ENCODE assay signal across 27 cellular contexts in the genomic region with DNA sequence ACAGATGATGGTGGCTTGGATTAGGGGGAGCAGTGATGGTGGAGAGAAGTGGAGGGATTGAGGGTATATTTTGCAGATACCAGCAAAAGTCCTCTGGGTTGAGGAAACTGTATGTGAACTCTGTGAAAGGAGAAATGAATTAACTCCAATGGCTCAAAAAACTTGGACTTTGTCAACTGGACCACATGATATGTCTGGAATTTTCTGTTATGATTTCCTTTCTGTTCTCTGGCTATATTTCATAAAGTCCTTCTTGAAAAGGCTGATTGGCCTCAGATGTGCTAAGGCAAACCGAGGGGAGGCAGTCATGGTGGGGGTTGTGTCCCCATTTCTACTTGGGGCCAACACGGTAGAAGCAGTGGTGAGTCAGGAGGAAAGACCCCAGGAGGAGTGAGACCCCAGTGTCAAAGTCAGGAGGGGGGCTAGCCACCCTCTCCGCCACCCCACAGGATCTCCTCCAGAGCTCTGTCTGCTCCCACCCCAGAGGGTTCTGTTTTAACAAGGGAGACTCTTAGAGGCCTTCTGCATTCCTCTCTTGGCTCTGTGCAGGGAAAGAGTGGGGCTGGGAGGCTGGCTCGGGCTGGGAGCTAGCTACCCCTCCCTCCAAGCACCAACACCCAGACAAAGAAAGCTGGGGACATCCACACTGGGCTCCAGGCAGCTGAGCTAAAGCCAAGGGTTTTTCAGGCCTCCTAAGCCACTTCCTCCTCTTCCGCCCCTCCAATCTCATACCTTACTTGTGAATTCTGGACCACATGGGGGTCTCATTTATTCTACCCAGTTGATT. TPM values are rescaled to one million over a fixed set of nuclear protein-coding genes. Genes with fewer than 3 reads are reported as not detected.
DNase-seq lines count a peak whose midpoint lies in the region; ATAC-seq and TF ChIP-seq lines count a peak whose summit lies in the region.
"Had no signal": no experiment of that assay in that cellular context is flagged by ENCODE, and none has a peak within 500 bp of the region (broad histone marks: within the 10 kb centered on the region; RNA-seq: fewer than 3 reads in every experiment).

No MANE protein-coding gene starts in this region.

- no peak for TF ChIP-seq POLR2A in gastroesophageal sphincter (IDR thresholded peaks at IDR 0.05)
- no peak for TF ChIP-seq POLR2A in sigmoid colon (IDR thresholded peaks at IDR 0.05)

- H3K27ac ChIP-seq in ascending aorta (peak overlapping the region; percentile 56 to 75), gastroesophageal sphincter (peak overlapping the region; percentile 48 to 77 (median 76)), sigmoid colon (peak overlapping the region; percentile 50 to 93 (median 78)), psoas muscle (no peak overlapping the region)
- H3K27ac ChIP-seq: BLaER1 treated with 17β-estradiol and CSF1 and Interleukin-3, amounts not matched to agents 10 nM and 100 nM; hepatocyte; VCaP had no signal

- H3K36me3 ChIP-seq in ascending aorta (no peaks in the 10 kb centered on the region), gastroesophageal sphincter (no peaks in the 10 kb centered on the region), sigmoid colon (peaks cover 0 to 18% (median 0%) of the 10 kb centered on the region in 4 donors), psoas muscle (ENCODE audit: insufficient read depth in 1 of 2, low read depth in 1 of 2) (no peaks in the 10 kb centered on the region)
- H3K36me3 ChIP-seq: BLaER1 treated with 17β-estradiol and CSF1 and Interleukin-3, amounts not matched to agents 10 nM and 100 nM; HAP-1 had no signal

- H3K27me3 ChIP-seq in ascending aorta (no peaks in the 10 kb centered on the region), gastroesophageal sphincter (no peaks in the 10 kb centered on the region), sigmoid colon (no peaks in the 10 kb centered on the region), psoas muscle (ENCODE audit: insufficient read depth in 3 of 3, low read length in 2 of 3) (peaks cover 0 to 1% (median 0%) of the 10 kb centered on the region in 3 donors)
- H3K27me3 ChIP-seq: BLaER1 treated with 17β-estradiol and CSF1 and Interleukin-3, amounts not matched to agents 10 nM and 100 nM; hepatocyte had no signal

- 17 to 48% methylated on average over 2 of the region's 5 CpGs for WGBS in gastroesophageal sphincter (ENCODE audit: low coverage in 1 of 2), 2 donors
- WGBS in sigmoid colon, 2 donors: 73 to 85% methylated on average over 5 of the region's 5 CpGs
- 73 to 86% (median 78%) methylated on average over 5 of the region's 5 CpGs for WGBS in psoas muscle, 3 donors

- H3K36me3 Mint-ChIP-seq in natural killer cell: no peaks in the 10 kb centered on the region
- H3K36me3 Mint-ChIP-seq: immature natural killer cell had no signal

- TF ChIP-seq CTCF in ascending aorta (IDR thresholded peaks at IDR 0.05) (no peak), gastroesophageal sphincter (IDR thresholded peaks at IDR 0.05) (no peak), sigmoid colon (IDR thresholded peaks at IDR 0.05) (no peak), psoas muscle (IDR thresholded peaks at IDR 0.05) (no peak), natural killer cell (IDR thresholded peaks at IDR 0.05) (no peak)

- no peaks in the 10 kb centered on the region for H3K9me3 Mint-ChIP-seq in natural killer cell
- H3K9me3 Mint-ChIP-seq: activated T-helper 2 cell treated with anti-CD3 and anti-CD28 coated beads, Interferon-gamma antibody, Interleukin-2, Interleukin-4, amounts not matched to agents 10 μg/mL and 5 μg/mL and 100 μg/mL, durations not matched to agents 14 hours and 24 hours and 36 hours; dendritic cell treated with granulocyte-macrophage colony-stimulating factor and Interleukin-4, amounts not matched to agents 40 ng/mL and 50 ng/mL, for 4 days; stimulated activated naive CD8-positive, alpha-beta T cell treated with anti-CD3 and anti-CD28 coated beads, Interleukin-15, Interleukin-2, amounts not matched to agents 100 ng/mL and 50 ng/mL, for 24 hours had no signal

- no peak overlapping the region for H3K4me3 Mint-ChIP-seq in natural killer cell
- H3K4me3 Mint-ChIP-seq: dendritic cell treated with granulocyte-macrophage colony-stimulating factor and Interleukin-4, amounts not matched to agents 40 ng/mL and 50 ng/mL, for 4 days; immature natural killer cell; stimulated activated naive CD8-positive, alpha-beta T cell treated with anti-CD3 and anti-CD28 coated beads, Interleukin-15, Interleukin-2, amounts not matched to agents 100 ng/mL and 50 ng/mL, for 24 hours had no signal

- H3K4me3 ChIP-seq in ascending aorta (no peak overlapping the region), gastroesophageal sphincter (no peak overlapping the region), sigmoid colon (no peak overlapping the region), psoas muscle (no peak overlapping the region)
- H3K4me3 ChIP-seq: BLaER1 treated with 17β-estradiol and CSF1 and Interleukin-3, amounts not matched to agents 10 nM and 100 nM; HAP-1; hepatocyte had no signal

- H3K4me1 ChIP-seq in ascending aorta (peaks cover 19 to 30% of the 10 kb centered on the region in 2 donors), gastroesophageal sphincter (peaks cover 7 to 59% (median 28%) of the 10 kb centered on the region in 3 donors), sigmoid colon (peaks cover 0 to 66% (median 58%) of the 10 kb centered on the region in 4 donors), psoas muscle (peaks cover 17% of the 10 kb centered on the region)
- H3K4me1 ChIP-seq: BLaER1 treated with 17β-estradiol and CSF1 and Interleukin-3, amounts not matched to agents 10 nM and 100 nM had no signal

- H3K27me3 Mint-ChIP-seq in natural killer cell (ENCODE audit: low read depth in 2 of 2): no peaks in the 10 kb centered on the region
- H3K27me3 Mint-ChIP-seq: stimulated activated naive CD8-positive, alpha-beta T cell treated with anti-CD3 and anti-CD28 coated beads, Interleukin-15, Interleukin-2, amounts not matched to agents 100 ng/mL and 50 ng/mL, for 24 hours had no signal

- intact Hi-C loops in ascending aorta (cut with DNase I): no loop called here
- intact Hi-C loops in sigmoid colon (cut with DNase I): no loop called here
- intact Hi-C loops in psoas muscle (cut with DNase I): no loop called here
- intact Hi-C loops in natural killer cell (cut with micrococcal nuclease): no loop called here

- H3K4me1 Mint-ChIP-seq in natural killer cell: no peaks in the 10 kb centered on the region
- H3K4me1 Mint-ChIP-seq: immature natural killer cell had no signal

- ATAC-seq in gastroesophageal sphincter (peak; percentile 2), psoas muscle (no peak), left lobe of liver (no peak), natural killer cell (no peak)

- no peak overlapping the region for H3K27ac Mint-ChIP-seq in natural killer cell
- H3K27ac Mint-ChIP-seq: activated T-helper 2 cell treated with anti-CD3 and anti-CD28 coated beads, Interferon-gamma antibody, Interleukin-2, Interleukin-4, amounts not matched to agents 10 μg/mL and 5 μg/mL and 100 μg/mL, durations not matched to agents 14 hours and 24 hours and 36 hours; dendritic cell treated with granulocyte-macrophage colony-stimulating factor and Interleukin-4, amounts not matched to agents 40 ng/mL and 50 ng/mL, for 4 days; immature natural killer cell; stimulated activated naive CD8-positive, alpha-beta T cell treated with anti-CD3 and anti-CD28 coated beads, Interleukin-15, Interleukin-2, amounts not matched to agents 100 ng/mL and 50 ng/mL, for 24 hours had no signal

- DNase-seq in GM03348 (ENCODE audit: low spot score) (peak; percentile 43), ascending aorta (ENCODE audit: low spot score in 2 of 2) (no peak), sigmoid colon (no peak), psoas muscle (no peak), left lobe of liver (ENCODE audit: low spot score) (no peak), superior temporal gyrus (ENCODE audit: extremely low spot score) (no peak), natural killer cell (no peak)
- DNase-seq: ACHN; activated CD4-positive, alpha-beta T cell treated with anti-CD3 and anti-CD28 coated beads, Interleukin-2, amount 50 U/mL, for 1 hour; foreskin fibroblast; immature natural killer cell; KBM-7; NCI-H1436 treated with DMSO at 0.1 percent for 48 hours; NCI-H2171 treated with DMSO at 0.1 percent for 48 hours; NCI-H526; retina; SK-N-SH had no signal

- no peak for TF ChIP-seq EP300 in gastroesophageal sphincter (IDR thresholded peaks at IDR 0.05)
- no peak for TF ChIP-seq EP300 in sigmoid colon (IDR thresholded peaks at IDR 0.05)

- no peaks in the 10 kb centered on the region for H3K9me3 ChIP-seq in ascending aorta
- no peaks in the 10 kb centered on the region for H3K9me3 ChIP-seq in gastroesophageal sphincter
- no peaks in the 10 kb centered on the region for H3K9me3 ChIP-seq in sigmoid colon
- no peaks in the 10 kb centered on the region for H3K9me3 ChIP-seq in psoas muscle
- H3K9me3 ChIP-seq: BLaER1 treated with 17β-estradiol and CSF1 and Interleukin-3, amounts not matched to agents 10 nM and 100 nM; HAP-1; SK-N-SH had no signal

RNA-seq across cellular contexts. Expression of a gene that starts 13.8 kb away (rescaled TPM):
- total RNA-seq in ascending aorta (not detected), gastroesophageal sphincter (10 to 100 TPM in 1 of 4 donors, 1 to 10 TPM in 2, not detected in 1; 1.5 to 13.6 (median 1.7) TPM), sigmoid colon (10 to 100 TPM in 2 of 4 donors, 1 to 10 TPM in 2; 6.1 to 45.1 (median 14.4) TPM), psoas muscle (10 to 100 TPM in 3 of 4 donors, 1 to 10 TPM in 1; 2.2 to 14.1 (median 12.7) TPM), left lobe of liver (8.8 TPM), natural killer cell (not detected)
- polyA plus RNA-seq in sigmoid colon (10 to 100 TPM in 1 of 3 donors, 1 to 10 TPM in 1, not detected in 1; 9.6 to 43.9 TPM), psoas muscle (1 to 10 TPM in 1 of 3 donors, under 1 TPM in 2; 0.39 to 3.1 (median 0.61) TPM)
- total RNA-seq: activated T-helper 2 cell treated with anti-CD3 and anti-CD28 coated beads, Interferon-gamma antibody, Interleukin-2, Interleukin-4, amounts not matched to agents 10 μg/mL and 5 μg/mL and 100 μg/mL, durations not matched to agents 14 hours and 24 hours and 36 hours; lower leg skin; T-helper 2 cell treated with Interferon-gamma antibody and Interleukin-4, amounts not matched to agents 100 ng/mL and 5 ng/mL, for 36 hours had no signal
- polyA plus RNA-seq: immature natural killer cell, SK-N-SH had no signal

RNA-seq across cellular contexts. Expression of a gene that starts 31.2 kb away (rescaled TPM):
- total RNA-seq in ascending aorta (19.5 TPM), gastroesophageal sphincter (10 to 100 TPM; 26.0 to 31.8 (median 29.3) TPM), sigmoid colon (10 to 100 TPM; 20.3 to 27.7 (median 22.5) TPM), psoas muscle (10 to 100 TPM; 14.0 to 15.9 (median 14.8) TPM), left lobe of liver (4.6 TPM), natural killer cell (10 to 100 TPM; 29.1 to 39.8 (median 37.9) TPM)
- polyA plus RNA-seq in sigmoid colon (1 to 10 TPM; 1.6 to 5.1 (median 1.8) TPM), psoas muscle (1 to 10 TPM; 3.9 to 5.8 (median 5.1) TPM)
